9 cellular contexts compared by ENCODE assay signal in genomic region chr6:36114798-36115408, GRCh38. TPM values are rescaled to one million over a fixed set of nuclear protein-coding genes. Genes with fewer than 3 reads are reported as not detected.
A peak's percentile ranks its signal among the peaks of the same experiment; 100 is the strongest.
DNase-seq lines count a peak whose midpoint lies in the region; ATAC-seq, FAIRE-seq and TF ChIP-seq lines count a peak whose summit lies in the region.
"Had no signal": no experiment of that assay in that cellular context is flagged by ENCODE, and none has a peak within 500 bp of the region (broad histone marks: within the 10 kb centered on the region; RNA-seq: fewer than 3 reads in every experiment).

No MANE protein-coding gene starts in this region.

- H3K9ac ChIP-seq in KMS-11 = peak overlapping the region; percentile 23; the same call in 1 of the 2 replicates

- H2AFZ ChIP-seq in KMS-11 (ENCODE audit: low read depth) = no peak overlapping the region

- H3K36me3 Mint-ChIP-seq in activated CD4-positive, alpha-beta T cell treated with anti-CD3 and anti-CD28 coated beads, Interleukin-2, amount 10 ng/mL, durations not matched to agents 7 days and 5 days (ENCODE audit: low read depth) = peaks cover 61% of the 10 kb centered on the region
- peaks cover 2% of the 10 kb centered on the region; the same call in 1 of the 2 replicates for H3K36me3 Mint-ChIP-seq in WTC11

- H3K4me1 Mint-ChIP-seq in activated CD4-positive, alpha-beta T cell treated with anti-CD3 and anti-CD28 coated beads, Interleukin-2, amount 10 ng/mL, durations not matched to agents 7 days and 5 days = peaks cover 74% of the 10 kb centered on the region
- peaks cover 21% of the 10 kb centered on the region for H3K4me1 Mint-ChIP-seq in WTC11

- no peak for TF ChIP-seq CTCF in KMS-11 (conservative IDR thresholded peaks at IDR 0.05; ENCODE audit: low read depth, low read length)
- TF ChIP-seq CTCF in WTC11 (IDR thresholded peaks at IDR 0.05) = no peak
- TF ChIP-seq CTCF in RWPE1 (conservative IDR thresholded peaks at IDR 0.05; ENCODE audit: low read depth) = no peak

- ATAC-seq in WTC11 (no peak), right cardiac atrium (no peak)

- no peak for DNase-seq in activated CD4-positive, alpha-beta T cell treated with anti-CD3 and anti-CD28 coated beads, Interleukin-2, amount 10 ng/mL, durations not matched to agents 7 days and 5 days
- no peak for DNase-seq in activated CD4-positive, alpha-beta T cell treated with anti-CD3 and anti-CD28 coated beads, Interleukin-2, amount 50 U/mL, for 48 hours
- DNase-seq in WTC11 (ENCODE audit: low spot score) = no peak
- peak; percentile 37 for DNase-seq in small intestine
- DNase-seq in NK-92 treated with Interleukin-12 subunit alpha and Interleukin-12 subunit beta, amount 100 ng/mL, for 24 hours (lab: John Stamatoyannopoulos, UW) = no peak
- DNase-seq in RWPE1 (ENCODE audit: low spot score) = no peak
- no peak for DNase-seq in right cardiac atrium

- no peaks in the 10 kb centered on the region for H3K27me3 Mint-ChIP-seq in activated CD4-positive, alpha-beta T cell treated with anti-CD3 and anti-CD28 coated beads, Interleukin-2, amount 10 ng/mL, durations not matched to agents 7 days and 5 days
- H3K27me3 Mint-ChIP-seq in WTC11 (ENCODE audit: low read depth) = no peaks in the 10 kb centered on the region

- H3K4me3 ChIP-seq in KMS-11 (IDR thresholded peaks at IDR 0.05; ENCODE audit: insufficient read depth, low read depth, low read length) (no peak overlapping the region), small intestine (ENCODE audit: low read depth in 1 of 2, low read length in 2 of 2) (no peak overlapping the region), right cardiac atrium (ENCODE audit: low read length) (no peak overlapping the region)

- CTCF ChIA-PET in activated CD4-positive, alpha-beta T cell treated with anti-CD3 and anti-CD28 coated beads, Interleukin-2, amount 10 ng/mL, durations not matched to agents 7 days and 5 days (lab: Charles Lee) = interaction anchor here (0.5 to 1.4 kb wide), 2 partner anchors 226 to 492 kb away, joined by 3 to 4 read pairs; no protein-coding TSS in a partner anchor
- CTCF ChIA-PET in WTC11 (lab: Charles Lee) = interaction anchor here (0.7 to 0.8 kb wide), 2 partner anchors 9 to 12 kb away, joined by 3 to 4 read pairs; no protein-coding TSS in a partner anchor
- CTCF ChIA-PET in RWPE1 (lab: Yijun Ruan, JAX) = no interaction called here

- peak overlapping the region; percentile 25 for H3K4me3 Mint-ChIP-seq in activated CD4-positive, alpha-beta T cell treated with anti-CD3 and anti-CD28 coated beads, Interleukin-2, amount 10 ng/mL, durations not matched to agents 7 days and 5 days
- no peak overlapping the region for H3K4me3 Mint-ChIP-seq in WTC11

- peak overlapping the region; percentile 83 for H3K4me2 ChIP-seq in KMS-11

- WGBS in small intestine, 3 donors = 56 to 75% (median 63%) methylated on average over 4 of the region's 4 CpGs
- 60% methylated on average over 4 of the region's 4 CpGs for WGBS in right cardiac atrium

- H3K9me3 ChIP-seq in small intestine (ENCODE audit: control insufficient read depth, low read depth) = no peaks in the 10 kb centered on the region
- H3K9me3 ChIP-seq in right cardiac atrium (ENCODE audit: control insufficient read depth, low read length) = no peaks in the 10 kb centered on the region

- no peaks in the 10 kb centered on the region for H3K9me3 Mint-ChIP-seq in activated CD4-positive, alpha-beta T cell treated with anti-CD3 and anti-CD28 coated beads, Interleukin-2, amount 10 ng/mL, durations not matched to agents 7 days and 5 days
- H3K9me3 Mint-ChIP-seq in WTC11 = no peaks in the 10 kb centered on the region

- H3K4me1 ChIP-seq in KMS-11 (ENCODE audit: low read depth, poor library complexity, severe bottlenecking) = peaks cover 70% of the 10 kb centered on the region
- peaks cover 0 to 3% of the 10 kb centered on the region in 2 donors for H3K4me1 ChIP-seq in small intestine (ENCODE audit: control insufficient read depth in 2 of 2, insufficient read depth in 1 of 2, low read depth in 1 of 2, low read length in 1 of 2)
- H3K4me1 ChIP-seq in right cardiac atrium (ENCODE audit: control insufficient read depth, insufficient read depth, low read length) = peaks cover 8% of the 10 kb centered on the region

- FAIRE-seq in small intestine (lab: Jason Lieb, UNC) = no peak
- FAIRE-seq: A204.1 had no signal

- peak overlapping the region; percentile 54 for H3K27ac ChIP-seq in KMS-11
- peak overlapping the region in 1 of 2 donors; percentile 3 for H3K27ac ChIP-seq in small intestine (ENCODE audit: low read depth in 1 of 2, low read length in 1 of 2)
- H3K27ac ChIP-seq in RWPE1 = no peak overlapping the region
- no peak overlapping the region for H3K27ac ChIP-seq in right cardiac atrium (ENCODE audit: low read length)

- intact Hi-C loops in right cardiac atrium (cut with DNase I) = no loop called here

- POLR2A ChIA-PET in activated CD4-positive, alpha-beta T cell treated with anti-CD3 and anti-CD28 coated beads, Interleukin-2, amount 10 ng/mL, durations not matched to agents 7 days and 5 days (lab: Charles Lee) = interaction anchor here (0.7 kb wide), 1 partner anchor 18 kb away, joined by 5 read pairs; no protein-coding TSS in a partner anchor
- POLR2A ChIA-PET in WTC11 (lab: Charles Lee) (interaction anchor here (0.6 kb wide), 1 partner anchor 43 kb away, joined by 4 read pairs; no protein-coding TSS in a partner anchor), RWPE1 (lab: Yijun Ruan, JAX; ENCODE audit: low non-redundant PET) (no interaction called here)

- H3K79me2 ChIP-seq in KMS-11 (ENCODE audit: insufficient read depth, low read depth) = no peaks in the 10 kb centered on the region

- peak overlapping the region; percentile 87 for H3K27ac Mint-ChIP-seq in activated CD4-positive, alpha-beta T cell treated with anti-CD3 and anti-CD28 coated beads, Interleukin-2, amount 10 ng/mL, durations not matched to agents 7 days and 5 days
- peak overlapping the region; percentile 67; the same call in 1 of the 2 replicates for H3K27ac Mint-ChIP-seq in WTC11

- H3K27me3 ChIP-seq in KMS-11 (ENCODE audit: insufficient read depth, low read depth) (no peaks in the 10 kb centered on the region), small intestine (ENCODE audit: control insufficient read depth in 2 of 2, insufficient read depth in 2 of 2, low read length in 2 of 2) (no peaks in the 10 kb centered on the region), right cardiac atrium (ENCODE audit: control insufficient read depth, insufficient read depth) (no peaks in the 10 kb centered on the region)

- H4K20me1 ChIP-seq in KMS-11 (ENCODE audit: insufficient read depth) = no peaks in the 10 kb centered on the region

- no peaks in the 10 kb centered on the region for H3K36me3 ChIP-seq in KMS-11 (ENCODE audit: insufficient read depth)
- H3K36me3 ChIP-seq in small intestine (ENCODE audit: control insufficient read depth in 2 of 2, insufficient read depth in 2 of 2, low read length in 2 of 2) = peaks cover 0 to 6% of the 10 kb centered on the region in 2 donors

TF ChIP-seq in WTC11, 78 proteins besides CTCF, POLR2A, EP300 and RAD21 (continues in another document):
- no peak for TF ChIP-seq ATF6 (CRISPR knock-in tag; IDR thresholded peaks at IDR 0.05)
- no peak for TF ChIP-seq TP53 (CRISPR knock-in tag; IDR thresholded peaks at IDR 0.05)
- no peak for TF ChIP-seq FOXJ3 (CRISPR knock-in tag; IDR thresholded peaks at IDR 0.05; ENCODE audit: borderline replicate concordance)
- TF ChIP-seq OVOL2 (CRISPR knock-in tag; IDR thresholded peaks at IDR 0.05; ENCODE audit: borderline replicate concordance) = no peak
- TF ChIP-seq CBFB (CRISPR knock-in tag; IDR thresholded peaks at IDR 0.05; ENCODE audit: low read depth) = no peak
- TF ChIP-seq ZNF263 (CRISPR knock-in tag; IDR thresholded peaks at IDR 0.05; ENCODE audit: low read depth) = no peak
- TF ChIP-seq SMAD3 (CRISPR knock-in tag; IDR thresholded peaks at IDR 0.05; ENCODE audit: borderline replicate concordance) = no peak
- no peak for TF ChIP-seq CREM (CRISPR knock-in tag; IDR thresholded peaks at IDR 0.05)
- TF ChIP-seq SOX15 (CRISPR knock-in tag; IDR thresholded peaks at IDR 0.05) = no peak
- no peak for TF ChIP-seq ZNF671 (CRISPR knock-in tag; IDR thresholded peaks at IDR 0.05)
- no peak for TF ChIP-seq PREB (CRISPR knock-in tag; IDR thresholded peaks at IDR 0.05; ENCODE audit: borderline replicate concordance)

RNA-seq across cellular contexts. Expression of gene MAPK13, which starts 15.4 kb away (rescaled TPM):
- 10 to 100 TPM; 29.3 to 29.9 TPM for total RNA-seq in activated CD4-positive, alpha-beta T cell treated with anti-CD3 and anti-CD28 coated beads, Interleukin-2, amount 10 ng/mL, durations not matched to agents 7 days and 5 days
- total RNA-seq in WTC11 (2021) = 13.6 to 17.8 TPM (median 17.0 TPM) in 3 replicates
- polyA plus RNA-seq in small intestine = 100 to 1,000 TPM in 1 of 3 donors, 10 to 100 TPM in 2; 86.7 to 108 (median 95.5) TPM
- total RNA-seq in right cardiac atrium = 1 to 10 TPM; 1.7 to 4.0 (median 2.4) TPM
- polyA plus RNA-seq in right cardiac atrium = 1.4 TPM
